ENCODE assay signal across 20 cellular contexts in the genomic region with DNA sequence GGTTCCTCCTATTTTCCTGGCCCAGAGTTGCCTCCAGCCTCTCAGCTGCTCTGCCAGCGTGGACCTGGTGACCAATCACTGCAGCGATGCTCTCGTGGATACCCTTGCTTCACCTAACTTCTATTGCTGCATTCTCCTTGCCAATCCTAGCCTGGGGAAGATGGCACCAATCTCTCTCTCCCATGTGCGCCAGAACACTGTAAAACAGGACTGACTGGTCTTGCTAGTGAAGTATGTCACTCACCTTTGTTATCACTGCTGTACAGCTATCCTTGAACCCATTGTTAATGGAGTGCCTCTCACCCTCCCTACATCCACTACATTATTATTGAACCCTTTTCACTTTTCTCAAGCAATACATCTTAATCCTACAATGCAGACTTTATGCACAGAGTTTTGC.
DNase-seq lines count a peak whose midpoint lies in the region; ATAC-seq and TF ChIP-seq lines count a peak whose summit lies in the region.
"Had no signal": no experiment of that assay in that cellular context is flagged by ENCODE, and none has a peak within 500 bp of the region (broad histone marks: within the 10 kb centered on the region; RNA-seq: fewer than 3 reads in every experiment).

No MANE protein-coding gene starts in this region.

- no peaks in the 10 kb centered on the region for H3K27me3 ChIP-seq in ovary
- H3K27me3 ChIP-seq: SJSA1 had no signal

- DNase-seq in DMS53 (lab: John Stamatoyannopoulos, UW) (peak; percentile 86), NCI-H2029 treated with DMSO at 0.1 percent for 48 hours (lab: John Stamatoyannopoulos, UW) (peak; percentile 94), NCI-H748 treated with DMSO at 0.1 percent for 48 hours (lab: John Stamatoyannopoulos, UW) (peak; percentile 23), naive B cell (no peak), ovary (no peak), type B pancreatic cell (ENCODE audit: extremely low spot score, unreplicated experiment) (no peak), left lobe of liver (ENCODE audit: low spot score) (no peak)
- DNase-seq: DND-41, H9, HFFc6, KG1, NCI-H1105, NCI-H2081 treated with DMSO at 0.1 percent for 48 hours, NCI-H2227 treated with DMSO at 0.1 percent for 48 hours, NCI-H524 treated with DMSO at 0.1 percent for 48 hours, T-helper 1 cell had no signal

- no peaks in the 10 kb centered on the region for H3K9me3 ChIP-seq in ovary
- H3K9me3 ChIP-seq: SJSA1 had no signal

- H3K4me3 ChIP-seq in ovary = no peak overlapping the region
- H3K4me3 ChIP-seq: GM12878, SJSA1 had no signal

- H3K27ac ChIP-seq in ovary = no peak overlapping the region
- H3K27ac ChIP-seq: SJSA1 had no signal

- intact Hi-C loops in ovary (cut with DNase I) = no loop called here

- 97 to 99% (median 97%) methylated on average over 4 of the region's 4 CpGs for WGBS in ovary, 3 donors

- H3K9me3 Mint-ChIP-seq in naive B cell = peaks cover 0 to 3% (median 0%) of the 10 kb centered on the region in 7 donors
- H3K9me3 Mint-ChIP-seq in type B pancreatic cell = no peaks in the 10 kb centered on the region
- H3K9me3 Mint-ChIP-seq: H9, HFFc6 had no signal

- H3K4me3 Mint-ChIP-seq in naive B cell = peak overlapping the region in 1 of 8 donors; percentile 60
- no peak overlapping the region for H3K4me3 Mint-ChIP-seq in type B pancreatic cell
- H3K4me3 Mint-ChIP-seq: B cell, H9, HFFc6 had no signal

- no peak for ATAC-seq in naive B cell (ENCODE audit: low read depth in 2 of 2)
- no peak for ATAC-seq in left lobe of liver
- ATAC-seq: GM12878, Right ventricle myocardium inferior had no signal

- no peak for TF ChIP-seq EP300 in ovary (IDR thresholded peaks at IDR 0.05)

- H3K4me1 Mint-ChIP-seq in naive B cell (peaks cover 13 to 19% (median 13%) of the 10 kb centered on the region in 3 donors), type B pancreatic cell (ENCODE audit: unreplicated experiment) (no peaks in the 10 kb centered on the region)

- no peaks in the 10 kb centered on the region for H3K27me3 Mint-ChIP-seq in naive B cell
- no peaks in the 10 kb centered on the region for H3K27me3 Mint-ChIP-seq in type B pancreatic cell
- H3K27me3 Mint-ChIP-seq: B cell had no signal

- no peaks in the 10 kb centered on the region for H3K4me1 ChIP-seq in ovary (ENCODE audit: insufficient read depth)

- H3K36me3 ChIP-seq in ovary = no peaks in the 10 kb centered on the region
- H3K36me3 ChIP-seq: SJSA1 had no signal

- H3K36me3 Mint-ChIP-seq in naive B cell (peaks cover 0 to 10% of the 10 kb centered on the region in 2 donors), type B pancreatic cell (no peaks in the 10 kb centered on the region)

- TF ChIP-seq CTCF in ovary (IDR thresholded peaks at IDR 0.05) = no peak
- TF ChIP-seq CTCF in type B pancreatic cell (conservative IDR thresholded peaks at IDR 0.05) = no peak

- no peak for TF ChIP-seq POLR2A in ovary (IDR thresholded peaks at IDR 0.05)

- H3K27ac Mint-ChIP-seq in naive B cell (peak overlapping the region in 5 of 6 donors; percentile 2 to 56 (median 49)), type B pancreatic cell (no peak overlapping the region)
- H3K27ac Mint-ChIP-seq: B cell, HFFc6 had no signal

Comparison
In these comparisons a context has a peak if more than half of its experiments do, and no peak if none do; other contexts are left out.
1. DNase-seq: peak in DMS53 (single experiment), NCI-H2029 treated with DMSO at 0.1 percent for 48 hours (single experiment) and NCI-H748 treated with DMSO at 0.1 percent for 48 hours (single experiment); none in naive B cell (single experiment), ovary (0 of 5), type B pancreatic cell (single experiment) and left lobe of liver (single experiment).